ENCODE assay signal across 1 cellular context in genomic region chrX:150032742-150033141, GRCh38.
TF ChIP-seq lines count a peak whose summit lies in the region.

No MANE protein-coding gene starts in this region.

TF ChIP-seq in HepG2, 621 proteins besides CTCF, POLR2A, EP300 and RAD21 (continued from another document):
- no peak for TF ChIP-seq TBL1XR1 (IDR thresholded peaks at IDR 0.05; ENCODE audit: borderline replicate concordance, low read length, partially characterized antibody)
- TF ChIP-seq BCL6 (CRISPR knock-in tag; IDR thresholded peaks at IDR 0.05) = no peak
TF ChIP-seq in HepG2: peak in this region for 0.
